28 cellular contexts compared by ENCODE assay signal in genomic region chr1:115651391-115651790, GRCh38. TPM values are rescaled to one million over a fixed set of nuclear protein-coding genes. Genes with fewer than 3 reads are reported as not detected.
DNase-seq lines count a peak whose midpoint lies in the region; ATAC-seq, FAIRE-seq and TF ChIP-seq lines count a peak whose summit lies in the region.
"Had no signal": no experiment of that assay in that cellular context is flagged by ENCODE, and none has a peak within 500 bp of the region (broad histone marks: within the 10 kb centered on the region; RNA-seq: fewer than 3 reads in every experiment).

No MANE protein-coding gene starts in this region.

- intact Hi-C loops in K562 (cut with micrococcal nuclease) = no loop called here

- DNase-seq in CD8-positive, alpha-beta memory T cell = no peak
- peak in 3 of 4 experiments; percentile 24 to 49 (median 32) for DNase-seq in K562 (ENCODE audit: extremely low read depth in 1 of 4, low spot score in 3 of 4)
- peak; percentile 42 for DNase-seq in islet precursor cell
- DNase-seq in progenitor cell of endocrine pancreas (ENCODE audit: low spot score, unreplicated experiment) = no peak
- DNase-seq in superior temporal gyrus (ENCODE audit: extremely low spot score) = no peak
- DNase-seq: CD8-positive, alpha-beta T cell; DMS 273 treated with DMSO at 0.1 percent for 48 hours; GF-D8; GOT3; HCEC 1CT; Karpas-422; NCI-H1092 treated with DMSO at 0.1 percent for 48 hours; NCI-H1436 treated with DMSO at 0.1 percent for 48 hours; NCI-H187 treated with DMSO at 0.1 percent for 48 hours; NCI-H2107; NCI-H524 treated with DMSO at 0.1 percent for 48 hours; NCI-H82; NK-92 treated with Interleukin-12 subunit alpha and Interleukin-12 subunit beta, amount 100 ng/mL, for 24 hours; PC-3; SJCRH30 had no signal

- H3K27me3 ChIP-seq in CD8-positive, alpha-beta memory T cell (ENCODE audit: insufficient read depth, low read length, poor library complexity, severe bottlenecking) = no peaks in the 10 kb centered on the region
- no peaks in the 10 kb centered on the region for H3K27me3 ChIP-seq in K562 (ENCODE audit: control insufficient read depth in 2 of 2, insufficient read depth in 2 of 2, low read length in 2 of 2)
- H3K27me3 ChIP-seq: SJCRH30 had no signal

- TF ChIP-seq CTCF in K562 (IDR thresholded peaks at IDR 0.05 in 2 of 3, conservative IDR thresholded peaks at IDR 0.05 in 1 of 3; ENCODE audit: insufficient read depth in 2 of 3, low read depth in 1 of 3, low read length in 3 of 3) (no peak), progenitor cell of endocrine pancreas (IDR thresholded peaks at IDR 0.05; ENCODE audit: unreplicated experiment) (no peak)

- peaks cover 0 to 3% (median 2%) of the 10 kb centered on the region in 3 donors for H3K4me1 Mint-ChIP-seq in CD8-positive, alpha-beta memory T cell
- H3K4me1 Mint-ChIP-seq in progenitor cell of endocrine pancreas (ENCODE audit: low read depth) = peaks cover 14% of the 10 kb centered on the region
- H3K4me1 Mint-ChIP-seq: B cell had no signal

- no TSS peak for BruUV-seq in K562 (replicated peaks; lab: Mats Ljungman, UMichigan)

- no peak overlapping the region for H3K4me3 Mint-ChIP-seq in CD8-positive, alpha-beta memory T cell
- peak overlapping the region; percentile 10 for H3K4me3 Mint-ChIP-seq in progenitor cell of endocrine pancreas (ENCODE audit: low read depth)
- H3K4me3 Mint-ChIP-seq: B cell; CD8-positive, alpha-beta T cell; IgD-negative memory B cell had no signal

- POLR2A ChIA-PET in CD8-positive, alpha-beta memory T cell (lab: Charles Lee) = no interaction called here
- POLR2A ChIA-PET in K562 (lab: Yijun Ruan, JAX) = interaction anchor here (1.1 kb wide), 1 partner anchor 8 kb away, joined by 4 read pairs; no protein-coding TSS in a partner anchor

- peak overlapping the region; percentile 25 for H2AFZ ChIP-seq in K562 (ENCODE audit: low read depth, low read length)

- H3K4me1 ChIP-seq in CD8-positive, alpha-beta memory T cell (ENCODE audit: insufficient read depth, low read length) = peaks cover 15% of the 10 kb centered on the region
- H3K4me1 ChIP-seq in K562 (replicated peaks in 1 of 2; ENCODE audit: control insufficient read depth in 2 of 2, insufficient read depth in 2 of 2, low read length in 2 of 2) = peaks cover 44 to 76% of the 10 kb centered on the region in 2 experiments

- CTCF ChIA-PET in CD8-positive, alpha-beta memory T cell (lab: Charles Lee) = no interaction called here
- CTCF ChIA-PET in K562 (lab: Yijun Ruan, JAX; ENCODE audit: low intra/inter-chr PET ratio) = interaction anchor here (0.6 kb wide), 1 partner anchor 876 kb away, joined by 3 read pairs; no protein-coding TSS in a partner anchor

- peaks cover 86% of the 10 kb centered on the region for H3K79me2 ChIP-seq in K562 (ENCODE audit: control insufficient read depth, insufficient read depth, low read length)

- TF ChIP-seq POLR2A in K562 (conservative IDR thresholded peaks at IDR 0.05) = no peak

- 54% methylated on average over 8 of the region's 8 CpGs for WGBS in K562 (ENCODE audit: insufficient coverage, low coverage, missing lambda C conversion rate)

- TF ChIP-seq RAD21 in K562 (CRISPR knock-in tag; conservative IDR thresholded peaks at IDR 0.05 in 1 of 2, IDR thresholded peaks at IDR 0.05 in 1 of 2) = no peak

- no peak for ATAC-seq in K562
- ATAC-seq in HG02981 (IDR thresholded peaks at IDR 0.05; ENCODE audit: unreplicated experiment) = no peak
- no peak for ATAC-seq in HG03039 (IDR thresholded peaks at IDR 0.05; ENCODE audit: unreplicated experiment)
- ATAC-seq: CD8-positive, alpha-beta T cell; PC-3; SK-N-SH treated with all-trans-retinoic acid at 6 μM for 48 hours had no signal

- no peaks in the 10 kb centered on the region; the same call in 1 of the 2 replicates for H4K20me1 ChIP-seq in K562 (replicated peaks; ENCODE audit: control insufficient read depth, insufficient read depth, low read length)

- peaks cover 3% of the 10 kb centered on the region for H3K9me1 ChIP-seq in K562 (ENCODE audit: control insufficient read depth, insufficient read depth, low read length)

- no peaks in the 10 kb centered on the region for H3K36me3 ChIP-seq in CD8-positive, alpha-beta memory T cell (ENCODE audit: insufficient read depth, low read length)
- peaks cover 48% of the 10 kb centered on the region for H3K36me3 ChIP-seq in K562 (ENCODE audit: control insufficient read depth, insufficient read depth, low read length)

- H3K27ac Mint-ChIP-seq in CD8-positive, alpha-beta memory T cell = no peak overlapping the region
- H3K27ac Mint-ChIP-seq in progenitor cell of endocrine pancreas = no peak overlapping the region
- H3K27ac Mint-ChIP-seq: B cell; CD8-positive, alpha-beta T cell; IgD-negative memory B cell had no signal

- TF ChIP-seq EP300 in K562 (IDR thresholded peaks at IDR 0.05; ENCODE audit: low read length) = no peak

- peak overlapping the region in 1 of 2 experiments; percentile 44; a peak in 2 of 4 replicates for H3K9ac ChIP-seq in K562 (ENCODE audit: insufficient read depth in 1 of 2, low read depth in 2 of 2, low read length in 2 of 2)

- FAIRE-seq in K562 (lab: Jason Lieb, UNC) = no peak
- FAIRE-seq: GM12891 had no signal

- no peaks in the 10 kb centered on the region for H3K9me3 ChIP-seq in CD8-positive, alpha-beta memory T cell (ENCODE audit: low read length)
- H3K9me3 ChIP-seq in K562 (replicated peaks; ENCODE audit: control insufficient read depth, insufficient read depth, low read depth, low read length) = no peaks in the 10 kb centered on the region
- H3K9me3 ChIP-seq: SJCRH30 had no signal

- in situ Hi-C loops in K562 (cut with MboI) = no loop called here

- no peaks in the 10 kb centered on the region for H3K9me3 Mint-ChIP-seq in CD8-positive, alpha-beta memory T cell
- no peaks in the 10 kb centered on the region for H3K9me3 Mint-ChIP-seq in progenitor cell of endocrine pancreas (ENCODE audit: low read depth)
- H3K9me3 Mint-ChIP-seq: CD8-positive, alpha-beta T cell had no signal

- no peaks in the 10 kb centered on the region for H3K27me3 Mint-ChIP-seq in CD8-positive, alpha-beta memory T cell
- no peaks in the 10 kb centered on the region for H3K27me3 Mint-ChIP-seq in progenitor cell of endocrine pancreas
- H3K27me3 Mint-ChIP-seq: B cell, IgD-negative memory B cell had no signal

- peaks cover 0 to 3% (median 0%) of the 10 kb centered on the region in 3 donors for H3K36me3 Mint-ChIP-seq in CD8-positive, alpha-beta memory T cell
- H3K36me3 Mint-ChIP-seq in progenitor cell of endocrine pancreas (ENCODE audit: insufficient read depth) = peaks cover 9% of the 10 kb centered on the region
- H3K36me3 Mint-ChIP-seq: CD8-positive, alpha-beta T cell; IgD-negative memory B cell had no signal

- H3K4me2 ChIP-seq in K562 (ENCODE audit: insufficient read depth, low read length) = peak overlapping the region; percentile 82

- peak overlapping the region; percentile 33 for H3K27ac ChIP-seq in CD8-positive, alpha-beta memory T cell (ENCODE audit: low read depth, low read length)
- H3K27ac ChIP-seq in K562 (ENCODE audit: extremely low read depth, low read depth, low read length) = peak overlapping the region; percentile 80
- H3K27ac ChIP-seq: 22Rv1, C4-2B, SJCRH30 had no signal

- H3K4me3 ChIP-seq in CD8-positive, alpha-beta memory T cell (ENCODE audit: low read length) = no peak overlapping the region
- H3K4me3 ChIP-seq in K562 = no peak overlapping the region
- H3K4me3 ChIP-seq: SJCRH30 had no signal

TF ChIP-seq in K562, 482 proteins besides CTCF, POLR2A, EP300 and RAD21 (continues in another document):
- peak; percentile 61 for TF ChIP-seq RFX1 (IDR thresholded peaks at IDR 0.05)
- no peak for TF ChIP-seq MITF (IDR thresholded peaks at IDR 0.05)
- no peak for TF ChIP-seq TBP (optimal IDR thresholded peaks at IDR 0.05; ENCODE audit: low read depth, low read length)
- no peak for TF ChIP-seq ZNF57 (CRISPR knock-in tag; IDR thresholded peaks at IDR 0.05)
- no peak for TF ChIP-seq ZNF121 (CRISPR knock-in tag; conservative IDR thresholded peaks at IDR 0.05)
- TF ChIP-seq SIX5 (IDR thresholded peaks at IDR 0.05; ENCODE audit: borderline replicate concordance in 1 of 2, insufficient read depth in 1 of 2, low read depth in 1 of 2, low read length in 2 of 2) = no peak

RNA-seq across cellular contexts. Expression of gene VANGL1, which starts 9.6 kb away (rescaled TPM):
- 1 to 10 TPM; 3.0 to 3.3 TPM for total RNA-seq in CD8-positive, alpha-beta memory T cell
- polyA plus RNA-seq in CD8-positive, alpha-beta memory T cell = 3.2 TPM
- 20.7 and 22.7 TPM in 2 replicates for total RNA-seq in K562 (2011; cell fraction: chromatin; rRNA removed; ENCODE audit: low replicate concordance)
- total RNA-seq in K562 (2011; cell fraction: nucleolus; rRNA removed) = 13.6 and 15.0 TPM in 2 replicates
- 17.8 and 20.5 TPM in 2 replicates for total RNA-seq in K562 (2011; cell fraction: nucleoplasm; rRNA removed)
- 5.9 and 9.2 TPM in 2 replicates for total RNA-seq in K562 (2014; rRNA removed)
- 9.3 and 10.4 TPM in 2 replicates for total RNA-seq in K562 (2014; rRNA removed; fragmentation: Illumina TruSeq; extraction: Trizol)
- 9.4 and 10.3 TPM in 2 replicates for total RNA-seq in K562 (2015; rRNA removed; fragmentation: Illumina TruSeq; extraction: Trizol)
- 12.7 and 12.9 TPM in 2 replicates for total RNA-seq in K562 (2021)
- 8.6 and 9.6 TPM in 2 replicates for polyA plus RNA-seq in K562 (2011; rRNA removed)
- 10.2 and 10.6 TPM in 2 replicates for polyA plus RNA-seq in K562 (2011; cell fraction: cytosol; rRNA removed)
- polyA plus RNA-seq in K562 (2011; cell fraction: nucleus; rRNA removed) = 8.4 and 10.9 TPM in 2 replicates
- polyA plus RNA-seq in K562 (2012) = 8.2 and 9.1 TPM in 2 replicates
- polyA plus RNA-seq in K562 (2014; fragmentation: Illumina TruSeq; extraction: Trizol) = 11.1 and 12.8 TPM in 2 replicates
- 1 to 10 TPM in 1 of 2 experiments, under 1 TPM in 1; 0.90 to 1.2 TPM for polyA plus RNA-seq in K562 (2014; fragmentation: Nextera tagmentation; extraction: Ambion mirVana)
- polyA plus RNA-seq in K562 (2014; rRNA removed) = 6.0 and 10.2 TPM in 2 replicates
- polyA minus RNA-seq in K562 (2011; rRNA and poly(A)+ RNA removed) = 10.1 and 10.6 TPM in 2 replicates
- 4.4 and 7.1 TPM in 2 replicates for polyA minus RNA-seq in K562 (2011; cell fraction: cytosol; rRNA and poly(A)+ RNA removed)
- 4.0 and 9.1 TPM in 2 replicates for polyA minus RNA-seq in K562 (2011; cell fraction: nucleus; rRNA and poly(A)+ RNA removed)
- 22.9 and 25.8 TPM in 2 replicates for total RNA-seq in progenitor cell of endocrine pancreas

Comparison
In these comparisons a context has a peak if more than half of its experiments do, and no peak if none do; other contexts are left out.
1. DNase-seq: peak in K562 (3 of 4) and islet precursor cell (single experiment); none in CD8-positive, alpha-beta memory T cell (0 of 5), progenitor cell of endocrine pancreas (single experiment) and superior temporal gyrus (single experiment).